ENCODE assay signal across 24 cellular contexts in genomic region chr3:122215592-122216298, GRCh38. TPM values are rescaled to one million over a fixed set of nuclear protein-coding genes. Genes with fewer than 3 reads are reported as not detected.
DNase-seq lines count a peak whose midpoint lies in the region; ATAC-seq, FAIRE-seq and TF ChIP-seq lines count a peak whose summit lies in the region.
"Had no signal": no experiment of that assay in that cellular context is flagged by ENCODE, and none has a peak within 500 bp of the region (broad histone marks: within the 10 kb centered on the region; RNA-seq: fewer than 3 reads in every experiment).

No MANE protein-coding gene starts in this region.

- no peak for TF ChIP-seq POLR2A in body of pancreas (IDR thresholded peaks at IDR 0.05)
- no peak for TF ChIP-seq POLR2A in right lobe of liver (IDR thresholded peaks at IDR 0.05)

- ATAC-seq in body of pancreas, result peak; percentile 68
- peak; percentile 22 to 72 (median 59) for ATAC-seq in right lobe of liver
- ATAC-seq in mucosa of descending colon, result no peak
- no peak for ATAC-seq in left colon
- ATAC-seq: PC-3 had no signal

- peak; percentile 11 for FAIRE-seq in GM19239 (lab: Jason Lieb, UNC)
- FAIRE-seq: G401.6 had no signal

- WGBS in body of pancreas, 2 donors, result 16 to 19% methylated on average over 2 of the region's 2 CpGs
- WGBS in right lobe of liver (ENCODE audit: insufficient coverage, low coverage, low lambda C conversion rate, missing lambda C conversion rate), result 30% methylated on average over 2 of the region's 2 CpGs

- no peaks in the 10 kb centered on the region for H3K36me3 ChIP-seq in body of pancreas (replicated peaks in 1 of 2; ENCODE audit: insufficient read depth in 1 of 2, low read depth in 2 of 2)
- H3K36me3 ChIP-seq in right lobe of liver, result no peaks in the 10 kb centered on the region
- H3K36me3 ChIP-seq in mucosa of descending colon (ENCODE audit: low read depth), result no peaks in the 10 kb centered on the region
- H3K36me3 ChIP-seq: BLaER1 had no signal

- DNase-seq in GM19239 (ENCODE audit: insufficient read length, low spot score) (no peak), body of pancreas (peak in 2 of 4 donors; percentile 9 to 28), right lobe of liver (no peak), renal cortical epithelial cell (ENCODE audit: low read depth) (peak; percentile 47), NOMO-1 (lab: John Stamatoyannopoulos, UW; ENCODE audit: unreplicated experiment in 2 of 2) (no peak), mucosa of descending colon (no peak), left colon (no peak)
- DNase-seq: CD4-positive, alpha-beta T cell; KG1; NCI-H1105; NCI-H1694; NCI-H2081 treated with DMSO at 0.1 percent for 48 hours; NCI-H2171 treated with DMSO at 0.1 percent for 48 hours; NCI-H524 treated with DMSO at 0.1 percent for 48 hours; NCI-H82; PC-3; Right ventricle myocardium superior had no signal

- H3K27ac ChIP-seq in body of pancreas (peak overlapping the region; percentile 35 to 66 (median 42)), right lobe of liver (no peak overlapping the region)
- H3K27ac ChIP-seq: BLaER1 had no signal

- H3K9me3 ChIP-seq in body of pancreas (no peaks in the 10 kb centered on the region), right lobe of liver (no peaks in the 10 kb centered on the region), mucosa of descending colon (no peaks in the 10 kb centered on the region)
- H3K9me3 ChIP-seq: BLaER1 had no signal

- H3K4me3 ChIP-seq in body of pancreas, result no peak overlapping the region
- H3K4me3 ChIP-seq in right lobe of liver, result no peak overlapping the region
- no peak overlapping the region for H3K4me3 ChIP-seq in mucosa of descending colon
- H3K4me3 ChIP-seq: BLaER1 had no signal

- H3K4me1 ChIP-seq in body of pancreas, result peaks cover 29% of the 10 kb centered on the region
- peaks cover 0 to 8% (median 0%) of the 10 kb centered on the region in 4 donors for H3K4me1 ChIP-seq in right lobe of liver
- no peaks in the 10 kb centered on the region for H3K4me1 ChIP-seq in mucosa of descending colon (ENCODE audit: low read depth)
- H3K4me1 ChIP-seq: BLaER1 had no signal

- TF ChIP-seq CTCF in body of pancreas (IDR thresholded peaks at IDR 0.05) (no peak), right lobe of liver (IDR thresholded peaks at IDR 0.05) (no peak), mucosa of descending colon (IDR thresholded peaks at IDR 0.05) (no peak)

- intact Hi-C loops in body of pancreas (cut with DNase I) (no loop called here), right lobe of liver (cut with DNase I) (no loop called here), mucosa of descending colon (cut with DNase I, micrococcal nuclease) (no loop called here), left colon (cut with DNase I, micrococcal nuclease) (no loop called here)

- H3K27me3 ChIP-seq in body of pancreas, result no peaks in the 10 kb centered on the region
- H3K27me3 ChIP-seq in right lobe of liver, result no peaks in the 10 kb centered on the region
- H3K27me3 ChIP-seq: BLaER1 had no signal

RNA-seq across cellular contexts. Expression of gene CASR, which starts 32.3 kb away (rescaled TPM):
- total RNA-seq in body of pancreas (10 to 100 TPM in 1 of 2 donors, 1 to 10 TPM in 1; 8.9 to 11.9 TPM), right lobe of liver (under 1 TPM in 5 of 6 experiments, not detected in 1; 0.06 to 0.16 (median 0.13) TPM), renal cortical epithelial cell (3.2 TPM in 1 of 2 replicates, not detected in the other), mucosa of descending colon (1 to 10 TPM in 1 of 3 donors, under 1 TPM in 2; 0.32 to 1.2 (median 0.36) TPM), left colon (under 1 TPM; 0.31 to 0.55 TPM)
- total RNA-seq: Daoy, H4, HT1080, PC-3, Right ventricle myocardium superior, RPMI7951, SK-MEL-5 had no signal

Comparison
In these comparisons a context has a peak if more than half of its experiments do, and no peak if none do; other contexts are left out.
1. ATAC-seq: peak in body of pancreas (single experiment) and right lobe of liver (4 of 4); none in mucosa of descending colon (single experiment) and left colon (single experiment).
2. H3K27ac ChIP-seq: peak in body of pancreas (4 of 4); none in right lobe of liver (0 of 3).